Comparison of ENCODE assay signal across 7 cellular contexts in the genomic region with DNA sequence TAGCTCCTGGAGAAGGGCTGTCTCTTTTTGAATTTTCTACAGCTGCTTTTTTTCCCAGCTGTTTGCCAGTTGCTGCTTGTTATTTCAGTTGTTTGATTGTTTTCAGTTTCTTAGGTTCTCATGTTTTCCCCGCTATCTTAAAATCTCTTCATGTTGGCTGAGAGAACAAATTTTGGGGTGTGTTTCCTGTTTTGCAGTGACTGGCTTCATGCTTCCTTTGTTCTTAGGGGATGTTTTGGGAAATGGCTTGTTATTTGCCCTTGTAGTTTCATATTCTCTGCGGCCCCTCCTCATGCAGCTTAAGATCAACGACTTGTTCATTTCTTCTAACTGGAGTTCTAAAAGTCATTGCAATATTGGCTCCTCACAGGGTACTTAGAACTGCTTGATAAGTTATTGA. TPM values are rescaled to one million over a fixed set of nuclear protein-coding genes. Genes with fewer than 3 reads are reported as not detected.
A peak's percentile ranks its signal among the peaks of the same experiment; 100 is the strongest.
DNase-seq lines count a peak whose midpoint lies in the region; ATAC-seq and TF ChIP-seq lines count a peak whose summit lies in the region.
"Not testable (repeated sequence)": the region's sequence is repeated elsewhere in the genome, so short reads cannot be mapped to it uniquely, and the experiment has no call there.

No MANE protein-coding gene starts in this region.

- not testable (repeated sequence) for H3K27me3 ChIP-seq in heart right ventricle

- CTCF ChIA-PET in activated CD4-positive, alpha-beta T cell treated with anti-CD3 and anti-CD28 coated beads for 36 hours (lab: Charles Lee): interaction anchor here (1.5 kb wide), 1 partner anchor 9 kb away, joined by 5 read pairs; the partner anchor contains the start of gene GIMAP2

- peaks cover 0 to 43% (median 20%) of the 10 kb centered on the region in 9 donors for H3K4me1 ChIP-seq in heart right ventricle
- not testable (repeated sequence) for H3K4me1 ChIP-seq in mucosa of descending colon (ENCODE audit: low read depth)

- POLR2A ChIA-PET in activated CD4-positive, alpha-beta T cell treated with anti-CD3 and anti-CD28 coated beads for 36 hours (lab: Charles Lee): not testable (repeated sequence)

- peak overlapping the region; percentile 9 to 88 (median 68) for H3K27ac ChIP-seq in heart right ventricle

- H3K36me3 ChIP-seq in heart right ventricle; mucosa of descending colon (ENCODE audit: low read depth): not testable (repeated sequence)

- H3K4me1 Mint-ChIP-seq in IgD-negative memory B cell: peaks cover 7 to 14% (median 12%) of the 10 kb centered on the region in 3 donors
- peaks cover 80% of the 10 kb centered on the region for H3K4me1 Mint-ChIP-seq in activated CD4-positive, alpha-beta T cell treated with anti-CD3 and anti-CD28 coated beads for 36 hours
- H3K4me1 Mint-ChIP-seq in activated T-helper 2 cell treated with anti-CD3 and anti-CD28 coated beads, Interferon-gamma antibody, Interleukin-2, Interleukin-4, amounts not matched to agents 10 μg/mL and 5 μg/mL and 100 μg/mL, durations not matched to agents 14 hours and 24 hours and 36 hours (ENCODE audit: low read depth): peaks cover 55% of the 10 kb centered on the region
- peaks cover 24% of the 10 kb centered on the region for H3K4me1 Mint-ChIP-seq in dendritic cell treated with granulocyte-macrophage colony-stimulating factor and Interleukin-4, amounts not matched to agents 40 ng/mL and 50 ng/mL, for 4 days (ENCODE audit: low read depth)
- peaks cover 64% of the 10 kb centered on the region for H3K4me1 Mint-ChIP-seq in stimulated activated effector memory CD8-positive, alpha-beta T cell treated with anti-CD3 and anti-CD28 coated beads, Interleukin-12 subunit alpha, Interleukin-12 subunit beta, amount 100 ng/mL, for 72 hours

- not testable (repeated sequence) for H3K9me3 ChIP-seq in heart right ventricle, mucosa of descending colon

- not testable (repeated sequence) for H3K9me3 Mint-ChIP-seq in IgD-negative memory B cell; dendritic cell treated with granulocyte-macrophage colony-stimulating factor and Interleukin-4, amounts not matched to agents 40 ng/mL and 50 ng/mL, for 4 days; stimulated activated effector memory CD8-positive, alpha-beta T cell treated with anti-CD3 and anti-CD28 coated beads, Interleukin-12 subunit alpha, Interleukin-12 subunit beta, amount 100 ng/mL, for 72 hours
- peaks cover 22% of the 10 kb centered on the region for H3K9me3 Mint-ChIP-seq in activated CD4-positive, alpha-beta T cell treated with anti-CD3 and anti-CD28 coated beads for 36 hours (ENCODE audit: low read depth)
- peaks cover 34% of the 10 kb centered on the region for H3K9me3 Mint-ChIP-seq in activated T-helper 2 cell treated with anti-CD3 and anti-CD28 coated beads, Interferon-gamma antibody, Interleukin-2, Interleukin-4, amounts not matched to agents 10 μg/mL and 5 μg/mL and 100 μg/mL, durations not matched to agents 14 hours and 24 hours and 36 hours

- H3K36me3 Mint-ChIP-seq in IgD-negative memory B cell; dendritic cell treated with granulocyte-macrophage colony-stimulating factor and Interleukin-4, amounts not matched to agents 40 ng/mL and 50 ng/mL, for 4 days (ENCODE audit: low read depth); stimulated activated effector memory CD8-positive, alpha-beta T cell treated with anti-CD3 and anti-CD28 coated beads, Interleukin-12 subunit alpha, Interleukin-12 subunit beta, amount 100 ng/mL, for 72 hours: not testable (repeated sequence)
- peaks cover 34% of the 10 kb centered on the region for H3K36me3 Mint-ChIP-seq in activated CD4-positive, alpha-beta T cell treated with anti-CD3 and anti-CD28 coated beads for 36 hours (ENCODE audit: low read depth)
- peaks cover 37% of the 10 kb centered on the region for H3K36me3 Mint-ChIP-seq in activated T-helper 2 cell treated with anti-CD3 and anti-CD28 coated beads, Interferon-gamma antibody, Interleukin-2, Interleukin-4, amounts not matched to agents 10 μg/mL and 5 μg/mL and 100 μg/mL, durations not matched to agents 14 hours and 24 hours and 36 hours (ENCODE audit: low read depth)

- TF ChIP-seq CTCF in heart right ventricle (IDR thresholded peaks at IDR 0.05); mucosa of descending colon (IDR thresholded peaks at IDR 0.05): not testable (repeated sequence)

- peak overlapping the region in 2 of 3 donors; percentile 41 to 67 for H3K27ac Mint-ChIP-seq in IgD-negative memory B cell
- peak overlapping the region; percentile 69 for H3K27ac Mint-ChIP-seq in activated CD4-positive, alpha-beta T cell treated with anti-CD3 and anti-CD28 coated beads for 36 hours
- H3K27ac Mint-ChIP-seq in activated T-helper 2 cell treated with anti-CD3 and anti-CD28 coated beads, Interferon-gamma antibody, Interleukin-2, Interleukin-4, amounts not matched to agents 10 μg/mL and 5 μg/mL and 100 μg/mL, durations not matched to agents 14 hours and 24 hours and 36 hours: peak overlapping the region; percentile 66
- not testable (repeated sequence) for H3K27ac Mint-ChIP-seq in dendritic cell treated with granulocyte-macrophage colony-stimulating factor and Interleukin-4, amounts not matched to agents 40 ng/mL and 50 ng/mL, for 4 days
- H3K27ac Mint-ChIP-seq in stimulated activated effector memory CD8-positive, alpha-beta T cell treated with anti-CD3 and anti-CD28 coated beads, Interleukin-12 subunit alpha, Interleukin-12 subunit beta, amount 100 ng/mL, for 72 hours: peak overlapping the region; percentile 78

- H3K4me3 Mint-ChIP-seq in IgD-negative memory B cell: peak overlapping the region in 1 of 4 donors; percentile 6
- H3K4me3 Mint-ChIP-seq in activated CD4-positive, alpha-beta T cell treated with anti-CD3 and anti-CD28 coated beads for 36 hours: peak overlapping the region; percentile 45
- peak overlapping the region; percentile 68 for H3K4me3 Mint-ChIP-seq in activated T-helper 2 cell treated with anti-CD3 and anti-CD28 coated beads, Interferon-gamma antibody, Interleukin-2, Interleukin-4, amounts not matched to agents 10 μg/mL and 5 μg/mL and 100 μg/mL, durations not matched to agents 14 hours and 24 hours and 36 hours (ENCODE audit: low read depth)
- H3K4me3 Mint-ChIP-seq in dendritic cell treated with granulocyte-macrophage colony-stimulating factor and Interleukin-4, amounts not matched to agents 40 ng/mL and 50 ng/mL, for 4 days: peak overlapping the region; percentile 4
- H3K4me3 Mint-ChIP-seq in stimulated activated effector memory CD8-positive, alpha-beta T cell treated with anti-CD3 and anti-CD28 coated beads, Interleukin-12 subunit alpha, Interleukin-12 subunit beta, amount 100 ng/mL, for 72 hours: peak overlapping the region; percentile 32

- 42 to 65% methylated on average over 3 of the region's 3 CpGs for WGBS in heart right ventricle, 2 donors

- H3K4me3 ChIP-seq in heart right ventricle: peak overlapping the region in 3 of 10 donors; percentile 7 to 18 (median 10)
- not testable (repeated sequence) for H3K4me3 ChIP-seq in mucosa of descending colon

- H3K27me3 Mint-ChIP-seq in IgD-negative memory B cell; activated CD4-positive, alpha-beta T cell treated with anti-CD3 and anti-CD28 coated beads for 36 hours; activated T-helper 2 cell treated with anti-CD3 and anti-CD28 coated beads, Interferon-gamma antibody, Interleukin-2, Interleukin-4, amounts not matched to agents 10 μg/mL and 5 μg/mL and 100 μg/mL, durations not matched to agents 14 hours and 24 hours and 36 hours (ENCODE audit: low read depth); dendritic cell treated with granulocyte-macrophage colony-stimulating factor and Interleukin-4, amounts not matched to agents 40 ng/mL and 50 ng/mL, for 4 days: not testable (repeated sequence)

- not testable (repeated sequence) for DNase-seq in activated CD4-positive, alpha-beta T cell treated with anti-CD3 and anti-CD28 coated beads for 36 hours; activated T-helper 2 cell treated with anti-CD3 and anti-CD28 coated beads, Interferon-gamma antibody, Interleukin-2, Interleukin-4, amounts not matched to agents 10 μg/mL and 5 μg/mL and 100 μg/mL, durations not matched to agents 14 hours and 24 hours and 36 hours (ENCODE audit: low spot score); heart right ventricle; mucosa of descending colon; stimulated activated effector memory CD8-positive, alpha-beta T cell treated with anti-CD3 and anti-CD28 coated beads, Interleukin-12 subunit alpha, Interleukin-12 subunit beta, amount 100 ng/mL, for 72 hours (ENCODE audit: low spot score in 2 of 2)

- peak; percentile 60 for ATAC-seq in activated CD4-positive, alpha-beta T cell treated with anti-CD3 and anti-CD28 coated beads for 36 hours
- ATAC-seq in heart right ventricle (peak in 7 of 8 donors; percentile 47 to 93 (median 87)), mucosa of descending colon (peak; percentile 56)
- ATAC-seq in stimulated activated effector memory CD8-positive, alpha-beta T cell treated with anti-CD3 and anti-CD28 coated beads, Interleukin-12 subunit alpha, Interleukin-12 subunit beta, amount 100 ng/mL, for 72 hours: not testable (repeated sequence)

- intact Hi-C loops in activated CD4-positive, alpha-beta T cell treated with anti-CD3 and anti-CD28 coated beads for 36 hours (cut with DNase I, micrococcal nuclease); dendritic cell treated with granulocyte-macrophage colony-stimulating factor and Interleukin-4, amounts not matched to agents 40 ng/mL and 50 ng/mL, for 4 days (cut with micrococcal nuclease); mucosa of descending colon (cut with DNase I, micrococcal nuclease): not testable (repeated sequence)
- intact Hi-C loops in activated T-helper 2 cell treated with anti-CD3 and anti-CD28 coated beads, Interferon-gamma antibody, Interleukin-2, Interleukin-4, amounts not matched to agents 10 μg/mL and 5 μg/mL and 100 μg/mL, durations not matched to agents 14 hours and 24 hours and 36 hours (cut with micrococcal nuclease): loop anchor here (1.0 to 2.0 kb wide), 2 partner anchors 9 to 78 kb away; no protein-coding TSS in a partner anchor
- intact Hi-C loops in heart right ventricle (cut with DNase I): loop anchor here in 2 of 10 donors (2.0 to 5.0 kb wide), 2 partner anchors 40 to 44 kb away; partner anchors contain the start of genes GIMAP1 (in 1 of the 2) and GIMAP6 (in 1 of the 2)

RNA-seq across cellular contexts. Expression of gene GIMAP2, which starts 8.7 kb away (rescaled TPM):
- polyA plus RNA-seq in IgD-negative memory B cell (11.9 TPM), heart right ventricle (1 to 10 TPM; 5.3 to 5.8 TPM)
- total RNA-seq in activated CD4-positive, alpha-beta T cell treated with anti-CD3 and anti-CD28 coated beads for 36 hours: 10 to 100 TPM; 30.0 to 40.1 TPM
- 29.3 and 30.5 TPM in 2 replicates for total RNA-seq in activated T-helper 2 cell treated with anti-CD3 and anti-CD28 coated beads, Interferon-gamma antibody, Interleukin-2, Interleukin-4, amounts not matched to agents 10 μg/mL and 5 μg/mL and 100 μg/mL, durations not matched to agents 14 hours and 24 hours and 36 hours
- total RNA-seq in heart right ventricle (10 to 100 TPM in 1 of 10 donors, 1 to 10 TPM in 9; 2.1 to 17.5 (median 4.6) TPM), mucosa of descending colon (1 to 10 TPM; 8.1 to 8.6 (median 8.3) TPM)

RNA-seq across cellular contexts. Expression of gene GIMAP1, which starts 39.6 kb away (rescaled TPM):
- 3.0 TPM for polyA plus RNA-seq in IgD-negative memory B cell
- 1 to 10 TPM; 3.5 to 5.5 TPM for total RNA-seq in activated CD4-positive, alpha-beta T cell treated with anti-CD3 and anti-CD28 coated beads for 36 hours
- total RNA-seq in activated T-helper 2 cell treated with anti-CD3 and anti-CD28 coated beads, Interferon-gamma antibody, Interleukin-2, Interleukin-4, amounts not matched to agents 10 μg/mL and 5 μg/mL and 100 μg/mL, durations not matched to agents 14 hours and 24 hours and 36 hours: 3.9 and 4.5 TPM in 2 replicates
- total RNA-seq in heart right ventricle: 10 to 100 TPM in 1 of 10 donors, 1 to 10 TPM in 9; 2.4 to 11.2 (median 4.3) TPM
- 10 to 100 TPM in 1 of 2 donors, 1 to 10 TPM in 1; 8.4 to 11.0 TPM for polyA plus RNA-seq in heart right ventricle
- total RNA-seq in mucosa of descending colon: 1 to 10 TPM in 2 of 3 donors, under 1 TPM in 1; 0.84 to 3.6 (median 2.9) TPM

RNA-seq across cellular contexts. Expression of gene GIMAP6, which starts 44.7 kb away (rescaled TPM):
- polyA plus RNA-seq in IgD-negative memory B cell (4.6 TPM), heart right ventricle (10 to 100 TPM; 20.2 to 24.3 TPM)
- 10 to 100 TPM; 21.6 to 25.4 TPM for total RNA-seq in activated CD4-positive, alpha-beta T cell treated with anti-CD3 and anti-CD28 coated beads for 36 hours
- 25.8 and 29.4 TPM in 2 replicates for total RNA-seq in activated T-helper 2 cell treated with anti-CD3 and anti-CD28 coated beads, Interferon-gamma antibody, Interleukin-2, Interleukin-4, amounts not matched to agents 10 μg/mL and 5 μg/mL and 100 μg/mL, durations not matched to agents 14 hours and 24 hours and 36 hours
- total RNA-seq in heart right ventricle (10 to 100 TPM; 13.7 to 42.9 (median 25.5) TPM), mucosa of descending colon (10 to 100 TPM in 2 of 3 donors, 1 to 10 TPM in 1; 7.5 to 14.9 (median 13.2) TPM)
